In genomic region chr16:586047-586644, GRCh38 we compare ENCODE assay signal across 14 cellular contexts. TPM values are rescaled to one million over a fixed set of nuclear protein-coding genes. Genes with fewer than 3 reads are reported as not detected.
DNase-seq lines count a peak whose midpoint lies in the region; ATAC-seq and TF ChIP-seq lines count a peak whose summit lies in the region.
"Had no signal": no experiment of that assay in that cellular context is flagged by ENCODE, and none has a peak within 500 bp of the region (broad histone marks: within the 10 kb centered on the region; RNA-seq: fewer than 3 reads in every experiment).

No MANE protein-coding gene starts in this region.

- no CpG with 5 or more reads among the region's 16 CpGs for WGBS in trophoblast cell (ENCODE audit: extremely low coverage, insufficient coverage, insufficient read length)

- no peak overlapping the region for H3K14ac ChIP-seq in trophoblast cell (ENCODE audit: low read length)

- H3K23ac ChIP-seq in trophoblast cell (ENCODE audit: low read length): no peak overlapping the region

- H3K36me3 ChIP-seq in trophoblast cell (ENCODE audit: control insufficient read depth in 1 of 2, insufficient read depth in 2 of 2, low read length in 2 of 2): peaks cover 5 to 8% of the 10 kb centered on the region in 2 experiments
- H3K36me3 ChIP-seq: right atrium auricular region, SJCRH30 had no signal

- intact Hi-C loops in CD14-positive monocyte (cut with micrococcal nuclease): loop anchor here (5.0 kb wide), 1 partner anchor 96 kb away; the partner anchor contains the start of genes JMJD8 (in 2 of the 2) and STUB1 (in 2 of the 2)

- no peak overlapping the region for H3K18ac ChIP-seq in trophoblast cell (ENCODE audit: low read length)

- DNase-seq in NCI-H82 (lab: John Stamatoyannopoulos, UW): peak; percentile 25
- DNase-seq in NCI-H82 treated with DMSO at 0.1 percent for 48 hours (lab: John Stamatoyannopoulos, UW; ENCODE audit: unreplicated experiment): no peak
- peak; percentile 37 for DNase-seq in LHCN-M2 (ENCODE audit: low read depth)
- peak; percentile 26 to 64 for DNase-seq in trophoblast cell
- DNase-seq in CD14-positive monocyte (ENCODE audit: low spot score): no peak
- DNase-seq: stimulated activated naive CD4-positive, alpha-beta T cell treated with Interleukin-2 at 50 U/mL for 16 hours had no signal

- no peak overlapping the region for H3K4ac ChIP-seq in trophoblast cell (ENCODE audit: low read depth, low read length)

- no peak overlapping the region for H2BK120ac ChIP-seq in trophoblast cell (ENCODE audit: insufficient read depth, low read length, poor library complexity)

- ATAC-seq in HG03175 (IDR thresholded peaks at IDR 0.05; ENCODE audit: unreplicated experiment) (no peak), SK-N-SH treated with all-trans-retinoic acid at 6 μM for 48 hours (no peak)
- ATAC-seq: natural killer cell treated with Interleukin-12 subunit alpha and Interleukin-12 subunit beta and Interleukin-15 and Interleukin-18, amount 100 ng/mL, for 72 hours had no signal

- no peak overlapping the region for H4K12ac ChIP-seq in trophoblast cell (ENCODE audit: low read depth, low read length)

- H3K27me3 Mint-ChIP-seq in brain (peaks cover 5% of the 10 kb centered on the region), CD14-positive monocyte (ENCODE audit: low read depth in 3 of 3) (peaks cover 2 to 16% (median 12%) of the 10 kb centered on the region in 3 donors)
- H3K27me3 Mint-ChIP-seq: natural killer cell treated with Interleukin-12 subunit alpha and Interleukin-12 subunit beta and Interleukin-15 and Interleukin-18, amount 100 ng/mL, for 72 hours had no signal

- peak overlapping the region in 3 of 5 experiments; percentile 39 to 53 (median 46) for H3K4me3 Mint-ChIP-seq in brain
- no peak overlapping the region for H3K4me3 Mint-ChIP-seq in CD14-positive monocyte
- H3K4me3 Mint-ChIP-seq: natural killer cell treated with Interleukin-12 subunit alpha and Interleukin-12 subunit beta and Interleukin-15 and Interleukin-18, amount 100 ng/mL, for 72 hours had no signal

- no peak for TF ChIP-seq CTCF in brain (conservative IDR thresholded peaks at IDR 0.05)
- TF ChIP-seq CTCF in CD14-positive monocyte (IDR thresholded peaks at IDR 0.05): no peak

- H3K79me1 ChIP-seq in trophoblast cell (ENCODE audit: low read length): peaks cover 21% of the 10 kb centered on the region

- no peak overlapping the region for H2BK5ac ChIP-seq in trophoblast cell (ENCODE audit: low read depth, low read length, poor library complexity)

- no peak overlapping the region for H4K91ac ChIP-seq in trophoblast cell (ENCODE audit: low read depth, low read length)

- peaks cover 26% of the 10 kb centered on the region for H3K79me2 ChIP-seq in trophoblast cell (ENCODE audit: control insufficient read depth, insufficient read depth, low read length, poor library complexity)

- peaks cover 3% of the 10 kb centered on the region for H3K9me3 ChIP-seq in trophoblast cell (ENCODE audit: insufficient read depth, low read depth, low read length)
- H3K9me3 ChIP-seq: right atrium auricular region, SJCRH30 had no signal

- no peak overlapping the region for H3K4me3 ChIP-seq in trophoblast cell (ENCODE audit: low read depth, low read length)
- H3K4me3 ChIP-seq: right atrium auricular region, SJCRH30 had no signal

- H3K27ac Mint-ChIP-seq in brain (peak overlapping the region in 3 of 5 experiments; percentile 53 to 78 (median 62)), CD14-positive monocyte (no peak overlapping the region)
- H3K27ac Mint-ChIP-seq: natural killer cell treated with Interleukin-12 subunit alpha and Interleukin-12 subunit beta and Interleukin-15 and Interleukin-18, amount 100 ng/mL, for 72 hours had no signal

- H4K8ac ChIP-seq in trophoblast cell (ENCODE audit: low read depth, low read length): no peak overlapping the region

- no peak overlapping the region for H3K9ac ChIP-seq in trophoblast cell (ENCODE audit: low read length)

- H3K4me1 Mint-ChIP-seq in brain (peaks cover 36% of the 10 kb centered on the region), CD14-positive monocyte (peaks cover 20% of the 10 kb centered on the region)

- H2BK12ac ChIP-seq in trophoblast cell (ENCODE audit: low read length): no peak overlapping the region

- H2AFZ ChIP-seq in trophoblast cell (ENCODE audit: insufficient read depth, low read length, poor library complexity): no peak overlapping the region

- H3K27me3 ChIP-seq in trophoblast cell (ENCODE audit: insufficient read depth, low read length): no peaks in the 10 kb centered on the region
- H3K27me3 ChIP-seq: right atrium auricular region, SJCRH30 had no signal

- H3K4me2 ChIP-seq in trophoblast cell (ENCODE audit: low read length): no peak overlapping the region

- peaks cover 12 to 13% of the 10 kb centered on the region in 2 experiments for H3K4me1 ChIP-seq in trophoblast cell (ENCODE audit: control insufficient read depth in 1 of 2, insufficient read depth in 2 of 2, low read length in 2 of 2)
- H3K4me1 ChIP-seq: SJCRH30 had no signal

- H3K36me3 Mint-ChIP-seq in brain: no peaks in the 10 kb centered on the region
- peaks cover 0 to 2% of the 10 kb centered on the region in 2 donors for H3K36me3 Mint-ChIP-seq in CD14-positive monocyte
- H3K36me3 Mint-ChIP-seq: natural killer cell treated with Interleukin-12 subunit alpha and Interleukin-12 subunit beta and Interleukin-15 and Interleukin-18, amount 100 ng/mL, for 72 hours had no signal

- H2AK5ac ChIP-seq in trophoblast cell (ENCODE audit: low read length): no peak overlapping the region

- no peak overlapping the region for H3K27ac ChIP-seq in trophoblast cell (ENCODE audit: low read depth, low read length)
- H3K27ac ChIP-seq: SJCRH30 had no signal

- H3K9me3 Mint-ChIP-seq in brain (no peaks in the 10 kb centered on the region), CD14-positive monocyte (peaks cover 0 to 3% (median 0%) of the 10 kb centered on the region in 7 donors)
- H3K9me3 Mint-ChIP-seq: natural killer cell treated with Interleukin-12 subunit alpha and Interleukin-12 subunit beta and Interleukin-15 and Interleukin-18, amount 100 ng/mL, for 72 hours had no signal

TF ChIP-seq in SK-N-SH treated with all-trans-retinoic acid at 6 μM for 48 hours, 23 proteins besides CTCF, POLR2A, EP300 and RAD21:
- no peak for TF ChIP-seq ESRRG (CRISPR knock-in tag; IDR thresholded peaks at IDR 0.05)

RNA-seq across cellular contexts. Expression of gene RAB40C, which starts 3.7 kb away (rescaled TPM):
- 11.9 and 13.3 TPM in 2 replicates for total RNA-seq in LHCN-M2 (2014; rRNA removed)
- polyA plus RNA-seq in LHCN-M2 (2012): 9.6 TPM
- polyA plus RNA-seq in brain (ENCODE audit: insufficient read depth, low read depth, low replicate concordance): 41.1 TPM
- 26.3 and 27.6 TPM in 2 replicates for polyA plus RNA-seq in trophoblast cell (2013)
- 10 to 100 TPM; 10.0 to 10.9 TPM for polyA plus RNA-seq in CD14-positive monocyte

RNA-seq across cellular contexts. Expression of gene PIGQ, which starts 16.4 kb away (rescaled TPM):
- 46.7 and 51.4 TPM in 2 replicates for total RNA-seq in LHCN-M2 (2014; rRNA removed)
- polyA plus RNA-seq in LHCN-M2 (2012): 20.0 TPM
- polyA plus RNA-seq in brain (ENCODE audit: insufficient read depth, low read depth, low replicate concordance): 75.8 TPM
- polyA plus RNA-seq in trophoblast cell (2013): 26.7 and 27.0 TPM in 2 replicates
- polyA plus RNA-seq in CD14-positive monocyte: 10 to 100 TPM; 11.4 to 12.1 TPM

RNA-seq across cellular contexts. Expression of gene NHLRC4, which starts 19.3 kb away (rescaled TPM):
- total RNA-seq in LHCN-M2 (2014; rRNA removed): 0.11 TPM in 1 of 2 replicates, not detected in the other
- polyA plus RNA-seq in LHCN-M2 (2012): not detected
- polyA plus RNA-seq in brain (ENCODE audit: insufficient read depth, low read depth, low replicate concordance) (0.36 TPM), CD14-positive monocyte (under 1 TPM; 0.29 to 0.57 TPM)
- polyA plus RNA-seq in trophoblast cell (2013): 0.25 and 0.28 TPM in 2 replicates

RNA-seq across cellular contexts. Expression of gene PRR35, which starts 26.0 kb away (rescaled TPM):
- total RNA-seq in LHCN-M2 (2014; rRNA removed): 0.06 TPM in 1 of 2 replicates, not detected in the other
- 0.02 TPM for polyA plus RNA-seq in LHCN-M2 (2012)
- polyA plus RNA-seq in brain (ENCODE audit: insufficient read depth, low read depth, low replicate concordance) (not detected), CD14-positive monocyte (not detected)
- polyA plus RNA-seq in trophoblast cell (2013): 0.04 TPM in 2 replicates
- total RNA-seq: epithelial cell of proximal tubule, liver, right atrium auricular region, SJCRH30 had no signal
- polyA plus RNA-seq: liver had no signal

RNA-seq across cellular contexts. Expression of gene WFIKKN1, which starts 44.6 kb away (rescaled TPM):
- total RNA-seq in LHCN-M2 (2014; rRNA removed): 0.06 TPM in 1 of 2 replicates, not detected in the other
- polyA plus RNA-seq in LHCN-M2 (2012): 0.13 TPM
- polyA plus RNA-seq in brain (ENCODE audit: insufficient read depth, low read depth, low replicate concordance) (1.4 TPM), CD14-positive monocyte (not detected)
- 13.1 and 14.9 TPM in 2 replicates for polyA plus RNA-seq in trophoblast cell (2013)
- total RNA-seq: epithelial cell of proximal tubule had no signal

Comparison
In these comparisons a context has a peak if more than half of its experiments do, and no peak if none do; other contexts are left out.
1. DNase-seq: peak in NCI-H82 (single experiment), LHCN-M2 (single experiment) and trophoblast cell (2 of 2); none in NCI-H82 treated with DMSO at 0.1 percent for 48 hours (single experiment) and CD14-positive monocyte (single experiment).
2. H3K27ac Mint-ChIP-seq: peak in brain (3 of 5); none in CD14-positive monocyte (0 of 7).
3. H3K4me3 Mint-ChIP-seq: peak in brain (3 of 5); none in CD14-positive monocyte (0 of 2).